18 cellular contexts compared by ENCODE assay signal in the genomic region with DNA sequence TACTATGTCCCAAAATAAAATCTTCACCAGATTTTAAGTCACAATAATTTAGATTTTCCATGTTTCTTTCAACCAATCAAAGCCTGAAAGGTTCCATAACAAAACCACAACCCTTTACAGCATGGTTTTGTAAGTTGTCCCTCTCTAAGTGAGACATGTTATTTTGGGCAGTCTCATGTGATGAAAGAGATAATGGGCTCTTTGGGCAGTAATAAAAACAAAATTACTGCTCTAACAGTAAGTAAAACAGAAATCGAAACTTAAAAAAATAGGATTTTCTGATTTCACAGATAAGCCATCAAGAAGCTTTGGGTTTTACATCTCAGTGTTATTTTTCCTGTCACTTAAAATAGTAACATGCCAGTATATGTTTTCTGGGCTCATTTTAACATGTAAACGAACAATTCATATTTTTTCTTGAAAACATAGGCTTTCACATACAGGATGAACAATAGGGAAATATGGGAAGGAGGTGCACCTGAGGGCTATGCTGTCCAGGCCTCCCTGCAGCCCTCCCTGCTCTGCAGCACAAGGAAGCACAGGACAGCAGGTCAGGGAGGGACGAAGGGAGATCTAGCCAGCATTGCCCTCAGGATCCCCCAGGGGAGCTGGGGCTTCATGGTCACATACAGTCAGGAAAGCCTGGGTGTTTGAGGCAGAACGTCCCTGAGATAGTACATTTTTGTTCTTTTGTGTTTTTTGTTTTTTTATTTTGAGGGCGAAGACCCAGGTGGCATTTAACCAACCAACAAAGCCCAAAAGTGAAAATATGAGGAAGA.
"Had no signal": no experiment of that assay in that cellular context is flagged by ENCODE, and none has a peak within 500 bp of the region (broad histone marks: within the 10 kb centered on the region; RNA-seq: fewer than 3 reads in every experiment).

No MANE protein-coding gene starts in this region.

- DNase-seq: activated CD4-positive, alpha-beta memory T cell treated with anti-CD3 and anti-CD28 coated beads, Interleukin-2, amount 10 ng/mL, durations not matched to agents 7 days and 5 days; activated CD4-positive, alpha-beta T cell treated with anti-CD3 and anti-CD28 coated beads for 48 hours; activated CD8-positive, alpha-beta memory T cell treated with anti-CD3 and anti-CD28 coated beads, Interleukin-2, amount 10 ng/mL, durations not matched to agents 7 days and 5 days; activated naive CD4-positive, alpha-beta T cell treated with Interleukin-2 at 50 U/mL for 16 hours; activated T-cell treated with anti-CD3 and anti-CD28 coated beads, Interleukin-2, amount 50 U/mL, for 1 hour; caudate nucleus; dorsolateral prefrontal cortex; heart left ventricle; kidney; nephron progenitor cell; occipital lobe; stimulated activated CD4-positive, alpha-beta T cell treated with anti-CD3 and anti-CD28 coated beads, Interleukin-2, amount 100 ng/mL, for 24 hours; stimulated activated naive CD4-positive, alpha-beta T cell treated with Interleukin-2 at 50 U/mL for 16 hours; thyroid gland had no signal

- ATAC-seq: activated CD8-positive, alpha-beta memory T cell treated with anti-CD3 and anti-CD28 coated beads, Interleukin-2, amount 10 ng/mL, durations not matched to agents 7 days and 5 days; activated T-helper 17 cell treated with anti-CD3 and anti-CD28 coated beads, Interleukin-2, amount 50 U/mL, for 72 hours; heart left ventricle; left lobe of liver had no signal

- H3K4me1 ChIP-seq: thyroid gland had no signal

- H3K36me3 ChIP-seq: heart left ventricle, thyroid gland had no signal

- H3K27ac ChIP-seq: dorsolateral prefrontal cortex, heart left ventricle, thyroid gland, VCaP had no signal

- H3K4me3 ChIP-seq: dorsolateral prefrontal cortex, heart left ventricle, lung, thyroid gland had no signal

- H3K27me3 ChIP-seq: heart left ventricle, thyroid gland had no signal
